Comparison of ENCODE assay signal across 15 cellular contexts in genomic region chr7:105022458-105022857, GRCh38. TPM values are rescaled to one million over a fixed set of nuclear protein-coding genes. Genes with fewer than 3 reads are reported as not detected.
A peak's percentile ranks its signal among the peaks of the same experiment; 100 is the strongest.
DNase-seq lines count a peak whose midpoint lies in the region; ATAC-seq, FAIRE-seq and TF ChIP-seq lines count a peak whose summit lies in the region.
"Had no signal": no experiment of that assay in that cellular context is flagged by ENCODE, and none has a peak within 500 bp of the region (broad histone marks: within the 10 kb centered on the region; RNA-seq: fewer than 3 reads in every experiment).

No MANE protein-coding gene starts in this region.

- intact Hi-C loops in tibial artery (cut with DNase I; ENCODE audit: low total_unique reads): no loop called here
- intact Hi-C loops in gastrocnemius medialis (cut with DNase I; ENCODE audit: low total_unique reads): no loop called here

- no peak for DNase-seq in CD8-positive, alpha-beta memory T cell
- DNase-seq in T-helper 17 cell (no peak), mesothelial cell of epicardium (ENCODE audit: low spot score in 2 of 2, unreplicated experiment in 2 of 2) (no peak), tibial artery (no peak), gastrocnemius medialis (no peak), A172 (ENCODE audit: low spot score) (no peak), COLO668 (lab: John Stamatoyannopoulos, UW; ENCODE audit: unreplicated experiment) (no peak)
- DNase-seq: activated CD4-positive, alpha-beta T cell treated with anti-CD3 and anti-CD28 coated beads, Interleukin-2, amount 50 U/mL, for 4 hours; NCI-H526; PC-9; SK-N-SH had no signal

- H3K4me1 ChIP-seq in CD8-positive, alpha-beta memory T cell (ENCODE audit: insufficient read depth, low read length): peaks cover 78% of the 10 kb centered on the region
- peaks cover 0 to 93% (median 35%) of the 10 kb centered on the region in 4 donors for H3K4me1 ChIP-seq in tibial artery
- peaks cover 96 to 97% of the 10 kb centered on the region in 2 donors for H3K4me1 ChIP-seq in gastrocnemius medialis

- no peaks in the 10 kb centered on the region for H3K9me3 ChIP-seq in CD8-positive, alpha-beta memory T cell (ENCODE audit: low read length)
- H3K9me3 ChIP-seq in T-helper 17 cell (ENCODE audit: control insufficient read depth, low read length, poor library complexity, severe bottlenecking) (no peaks in the 10 kb centered on the region), tibial artery (no peaks in the 10 kb centered on the region), gastrocnemius medialis (no peaks in the 10 kb centered on the region)
- H3K9me3 ChIP-seq: gastroesophageal sphincter, SK-N-SH had no signal

- peak overlapping the region in 7 of 8 donors; percentile 0 to 89 (median 70) for H3K27ac Mint-ChIP-seq in CD8-positive, alpha-beta memory T cell
- H3K27ac Mint-ChIP-seq in T-helper 17 cell: no peak overlapping the region
- peak overlapping the region; percentile 34 for H3K27ac Mint-ChIP-seq in mesothelial cell of epicardium

- in situ Hi-C loops in gastrocnemius medialis (cut with MboI; ENCODE audit: low sequenced_read_pairs in 4 of 4): loop anchor here in 1 of 4 donors (25.0 kb wide), 1 partner anchor 1090 kb away; the partner anchor contains the start of gene SYPL1

- CTCF ChIA-PET in CD8-positive, alpha-beta memory T cell (lab: Charles Lee): no interaction called here

- H3K27ac ChIP-seq in CD8-positive, alpha-beta memory T cell (ENCODE audit: low read depth, low read length): no peak overlapping the region
- H3K27ac ChIP-seq in tibial artery (peak overlapping the region in 1 of 2 donors; percentile 100), gastrocnemius medialis (peak overlapping the region in 2 of 4 donors; percentile 32 to 78)
- H3K27ac ChIP-seq: gastroesophageal sphincter, PC-9 had no signal

- peaks cover 78 to 96% (median 96%) of the 10 kb centered on the region in 3 donors for H3K4me1 Mint-ChIP-seq in CD8-positive, alpha-beta memory T cell
- H3K4me1 Mint-ChIP-seq in T-helper 17 cell: peaks cover 54% of the 10 kb centered on the region
- peaks cover 45% of the 10 kb centered on the region for H3K4me1 Mint-ChIP-seq in mesothelial cell of epicardium

- H3K36me3 ChIP-seq in CD8-positive, alpha-beta memory T cell (ENCODE audit: insufficient read depth, low read length): no peaks in the 10 kb centered on the region
- H3K36me3 ChIP-seq in tibial artery (no peaks in the 10 kb centered on the region), gastrocnemius medialis (no peaks in the 10 kb centered on the region)
- H3K36me3 ChIP-seq: gastroesophageal sphincter had no signal

- no peak for ATAC-seq in T-helper 17 cell
- ATAC-seq in gastrocnemius medialis: no peak
- ATAC-seq: gastroesophageal sphincter had no signal

- H3K36me3 Mint-ChIP-seq in CD8-positive, alpha-beta memory T cell: peaks cover 0 to 27% (median 3%) of the 10 kb centered on the region in 3 donors
- no peaks in the 10 kb centered on the region for H3K36me3 Mint-ChIP-seq in T-helper 17 cell (ENCODE audit: low read depth)
- H3K36me3 Mint-ChIP-seq in mesothelial cell of epicardium: no peaks in the 10 kb centered on the region

- no peaks in the 10 kb centered on the region for H3K27me3 Mint-ChIP-seq in CD8-positive, alpha-beta memory T cell
- H3K27me3 Mint-ChIP-seq in T-helper 17 cell (no peaks in the 10 kb centered on the region), mesothelial cell of epicardium (ENCODE audit: low read depth) (no peaks in the 10 kb centered on the region)

- no peak for TF ChIP-seq POLR2A in gastrocnemius medialis (IDR thresholded peaks at IDR 0.05)

- H3K9me3 Mint-ChIP-seq in CD8-positive, alpha-beta memory T cell: no peaks in the 10 kb centered on the region
- H3K9me3 Mint-ChIP-seq in mesothelial cell of epicardium: no peaks in the 10 kb centered on the region

- H3K27me3 ChIP-seq in CD8-positive, alpha-beta memory T cell (ENCODE audit: insufficient read depth, low read length, poor library complexity, severe bottlenecking): no peaks in the 10 kb centered on the region
- H3K27me3 ChIP-seq in tibial artery (no peaks in the 10 kb centered on the region), gastrocnemius medialis (no peaks in the 10 kb centered on the region)
- H3K27me3 ChIP-seq: gastroesophageal sphincter had no signal

- POLR2A ChIA-PET in CD8-positive, alpha-beta memory T cell (lab: Charles Lee): interaction anchor here (1.2 kb wide), 1 partner anchor 9 kb away, joined by 6 read pairs; the partner anchor contains the start of gene KMT2E

- TF ChIP-seq CTCF in mesothelial cell of epicardium (IDR thresholded peaks at IDR 0.05; ENCODE audit: unreplicated experiment) (no peak), tibial artery (IDR thresholded peaks at IDR 0.05) (no peak), gastrocnemius medialis (IDR thresholded peaks at IDR 0.05 in 4 of 5, conservative IDR thresholded peaks at IDR 0.05 in 1 of 5) (no peak)

- H3K4me3 Mint-ChIP-seq in CD8-positive, alpha-beta memory T cell: peak overlapping the region; percentile 5 to 56 (median 53)
- H3K4me3 Mint-ChIP-seq in T-helper 17 cell: peak overlapping the region; percentile 49
- no peak overlapping the region for H3K4me3 Mint-ChIP-seq in mesothelial cell of epicardium

- FAIRE-seq in A204.1 (lab: Jason Lieb, UNC): peak; percentile 80
- FAIRE-seq: GM18507, urothelium cell line had no signal

- no peak overlapping the region for H3K4me3 ChIP-seq in CD8-positive, alpha-beta memory T cell (ENCODE audit: low read length)
- H3K4me3 ChIP-seq in tibial artery: no peak overlapping the region
- H3K4me3 ChIP-seq in gastrocnemius medialis: peak overlapping the region in 1 of 4 donors; percentile 8
- H3K4me3 ChIP-seq: gastroesophageal sphincter, PC-9 had no signal

RNA-seq across cellular contexts. Expression of gene KMT2E, which starts 8.5 kb away (rescaled TPM):
- 10 to 100 TPM; 81.0 to 87.5 TPM for total RNA-seq in CD8-positive, alpha-beta memory T cell
- 237 TPM for polyA plus RNA-seq in CD8-positive, alpha-beta memory T cell
- 100 to 1,000 TPM; 285 to 301 TPM for total RNA-seq in T-helper 17 cell
- 102 to 109 TPM (median 109 TPM) in 3 replicates for total RNA-seq in mesothelial cell of epicardium
- 10 to 100 TPM; 29.7 to 72.1 (median 38.0) TPM for total RNA-seq in gastrocnemius medialis
- 27.6 and 40.3 TPM in 2 replicates for total RNA-seq in A172 (2014; rRNA removed; shearing (Covaris generic))
